ENCODE assay signal across 23 cellular contexts in genomic region chr2:193153576-193153975, GRCh38.
"Had no signal": no experiment of that assay in that cellular context is flagged by ENCODE, and none has a peak within 500 bp of the region (broad histone marks: within the 10 kb centered on the region; RNA-seq: fewer than 3 reads in every experiment).

No MANE protein-coding gene starts in this region.

- ATAC-seq: activated CD8-positive, alpha-beta T cell treated with anti-CD3 and anti-CD28 coated beads for 36 hours; activated naive CD4-positive, alpha-beta T cell treated with anti-CD3 and anti-CD28 coated beads, Interleukin-2, amount 50 U/mL, for 72 hours; activated T-cell treated with anti-CD3 and anti-CD28 coated beads, Interleukin-2, amount 50 U/mL, for 4 hours; activated T-helper 17 cell treated with anti-CD3 and anti-CD28 coated beads, Interleukin-2, amount 50 U/mL, for 72 hours; body of pancreas; sciatic nerve; stimulated activated memory B cell treated with anti-CD40 and anti-IgM and Interleukin-4, amounts not matched to agents 10 μg/mL and 1 μg/mL and 100 μg/mL, for 72 hours; stimulated activated naive CD8-positive, alpha-beta T cell treated with anti-CD3 and anti-CD28 coated beads, Interleukin-15, amount 100 ng/mL, for 72 hours; T-cell had no signal

- H3K27ac ChIP-seq: body of pancreas, esophagus squamous epithelium, left ventricle myocardium inferior, neutrophil, prostate gland, skin epidermis, upper lobe of left lung, vagina had no signal

- DNase-seq: activated B cell treated with CpG ODN at 0.5 μM for 24 hours; activated CD4-positive, alpha-beta T cell treated with anti-CD3 and anti-CD28 coated beads, Interleukin-2, amount 50 U/mL, for 1 hour; activated CD8-positive, alpha-beta T cell treated with anti-CD3 and anti-CD28 coated beads for 36 hours; activated T-cell treated with anti-CD3 and anti-CD28 coated beads, Interleukin-2, amount 50 U/mL, for 4 hours; body of pancreas; esophagus squamous epithelium; left ventricle myocardium inferior; retina; stimulated activated CD4-positive, alpha-beta T cell treated with anti-CD3 and anti-CD28 coated beads, Interleukin-4, amount 100 ng/mL, for 24 hours; stimulated activated CD8-positive, alpha-beta memory T cell treated with anti-CD3 and anti-CD28 coated beads, Interleukin-4, amount 100 ng/mL, for 48 hours; stimulated activated naive CD8-positive, alpha-beta T cell treated with anti-CD3 and anti-CD28 coated beads, Interleukin-15, amount 100 ng/mL, for 72 hours; substantia nigra; T-cell; upper lobe of left lung had no signal

- H3K4me1 ChIP-seq: body of pancreas, esophagus squamous epithelium, left ventricle myocardium inferior, prostate gland, upper lobe of left lung, vagina had no signal

- H3K27me3 ChIP-seq: body of pancreas, esophagus squamous epithelium, neutrophil, upper lobe of left lung, vagina had no signal

- H3K36me3 ChIP-seq: esophagus squamous epithelium, left ventricle myocardium inferior, neutrophil, prostate gland, upper lobe of left lung, vagina had no signal

- H3K4me3 ChIP-seq: body of pancreas, esophagus squamous epithelium, left ventricle myocardium inferior, lung, prostate gland, skin epidermis, upper lobe of left lung, vagina had no signal

- H3K9me3 ChIP-seq: body of pancreas, esophagus squamous epithelium, neutrophil, prostate gland, upper lobe of left lung, vagina had no signal
